8 cellular contexts compared by ENCODE assay signal in genomic region chr20:58308680-58309527, GRCh38. TPM values are rescaled to one million over a fixed set of nuclear protein-coding genes. Genes with fewer than 3 reads are reported as not detected.
DNase-seq lines count a peak whose midpoint lies in the region; ATAC-seq and TF ChIP-seq lines count a peak whose summit lies in the region.

No MANE protein-coding gene starts in this region.

- no peaks in the 10 kb centered on the region for H3K27me3 ChIP-seq in ovary

- 10 to 11% (median 11%) methylated on average over 24 to 41 of the region's 41 CpGs for WGBS in ovary, 3 donors

- TF ChIP-seq EP300 in ovary (IDR thresholded peaks at IDR 0.05): no peak

- H3K36me3 ChIP-seq in OCI-LY7 (ENCODE audit: insufficient read depth, low read length) (peaks cover 23% of the 10 kb centered on the region), ovary (no peaks in the 10 kb centered on the region)

- no peaks in the 10 kb centered on the region for H3K27me3 Mint-ChIP-seq in activated naive CD4-positive, alpha-beta T cell treated with anti-CD3 and anti-CD28 coated beads, Interleukin-2, amount 50 U/mL, for 24 hours

- ATAC-seq in HG02678 (IDR thresholded peaks at IDR 0.05; ENCODE audit: unreplicated experiment): peak; percentile 67

- peak overlapping the region; percentile 67 for H3K4me2 ChIP-seq in OCI-LY7 (ENCODE audit: low read length)

- no peak for TF ChIP-seq CTCF in OCI-LY7 (conservative IDR thresholded peaks at IDR 0.05; ENCODE audit: low read length)
- no peak for TF ChIP-seq CTCF in ovary (IDR thresholded peaks at IDR 0.05)

- H3K9me3 Mint-ChIP-seq in activated naive CD4-positive, alpha-beta T cell treated with anti-CD3 and anti-CD28 coated beads, Interleukin-2, amount 50 U/mL, for 24 hours: peaks cover 12% of the 10 kb centered on the region

- H3K9me3 ChIP-seq in OCI-LY7 (ENCODE audit: low read length) (no peaks in the 10 kb centered on the region), ovary (no peaks in the 10 kb centered on the region)

- no TSS peak for BruUV-seq in OCI-LY7 (replicated peaks; lab: Mats Ljungman, UMichigan)

- H4K20me1 ChIP-seq in OCI-LY7 (ENCODE audit: insufficient read depth, low read length): no peaks in the 10 kb centered on the region

- peaks cover 11% of the 10 kb centered on the region for H3K36me3 Mint-ChIP-seq in activated naive CD4-positive, alpha-beta T cell treated with anti-CD3 and anti-CD28 coated beads, Interleukin-2, amount 50 U/mL, for 24 hours

- H3K27ac ChIP-seq in OCI-LY7 (ENCODE audit: low read depth, low read length, poor library complexity, severe bottlenecking) (no peak overlapping the region), ovary (peak overlapping the region; percentile 3 to 8)

- peak overlapping the region; percentile 87 for H2AFZ ChIP-seq in OCI-LY7 (ENCODE audit: low read length)

- peaks cover 17% of the 10 kb centered on the region; the same call in 1 of the 2 replicates for H3K79me2 ChIP-seq in OCI-LY7 (ENCODE audit: insufficient read depth, low read depth, low read length)

- TF ChIP-seq POLR2A in ovary (IDR thresholded peaks at IDR 0.05): no peak

- CTCF ChIA-PET in OCI-LY7 (lab: Charles Lee; ENCODE audit: unreplicated experiment): no interaction called here

- peaks cover 71% of the 10 kb centered on the region for H3K4me1 Mint-ChIP-seq in activated naive CD4-positive, alpha-beta T cell treated with anti-CD3 and anti-CD28 coated beads, Interleukin-2, amount 50 U/mL, for 24 hours

- intact Hi-C loops in OCI-LY7 (cut with micrococcal nuclease; ENCODE audit: unreplicated experiment) (loop anchor here (10.0 kb wide), 1 partner anchor 136 kb away; no protein-coding TSS in a partner anchor), ovary (cut with DNase I) (no loop called here)

- H3K4me1 ChIP-seq in OCI-LY7 (ENCODE audit: insufficient read depth, low read length, poor library complexity, severe bottlenecking) (peaks cover 25% of the 10 kb centered on the region), ovary (ENCODE audit: insufficient read depth) (peaks cover 4% of the 10 kb centered on the region)

- H3K27ac Mint-ChIP-seq in activated naive CD4-positive, alpha-beta T cell treated with anti-CD3 and anti-CD28 coated beads, Interleukin-2, amount 50 U/mL, for 24 hours: peak overlapping the region; percentile 90

- H3K4me3 ChIP-seq in OCI-LY7 (ENCODE audit: low read depth, low read length, poor library complexity, severe bottlenecking): peak overlapping the region; percentile 94
- H3K4me3 ChIP-seq in ovary: peak overlapping the region; percentile 76

- no peaks in the 10 kb centered on the region for H3K9me2 ChIP-seq in OCI-LY7 (ENCODE audit: insufficient read depth, low read length)

- POLR2A ChIA-PET in OCI-LY7 (lab: Charles Lee): interaction anchor here (1.6 kb wide), 1 partner anchor 13 kb away, joined by 5 read pairs; no protein-coding TSS in a partner anchor

- H3K4me3 Mint-ChIP-seq in activated naive CD4-positive, alpha-beta T cell treated with anti-CD3 and anti-CD28 coated beads, Interleukin-2, amount 50 U/mL, for 24 hours: peak overlapping the region; percentile 70

- DNase-seq in NCI-H748 (lab: John Stamatoyannopoulos, UW; ENCODE audit: unreplicated experiment) (peak; percentile 18), NCI-H748 treated with DMSO at 0.1 percent for 48 hours (lab: John Stamatoyannopoulos, UW) (no peak), OCI-LY7 (ENCODE audit: low spot score) (peak; percentile 61), glomerular visceral epithelial cell (ENCODE audit: extremely low spot score) (peak; percentile 69), ovary (peak; percentile 65 to 83 (median 81)), NCI-H1092 treated with DMSO at 0.1 percent for 48 hours (lab: John Stamatoyannopoulos, UW) (no peak)

RNA-seq across cellular contexts. Expression of gene RAB22A, which starts 0.6 kb away (rescaled TPM):
- 6.8 and 7.0 TPM in 2 replicates for total RNA-seq in OCI-LY7 (2014; rRNA removed; shearing (Covaris generic))
- 13.4 and 14.1 TPM in 2 replicates for total RNA-seq in OCI-LY7 (2022)
- 10 to 100 TPM; 12.1 to 25.1 (median 21.4) TPM for total RNA-seq in ovary
- polyA plus RNA-seq in ovary: 10 to 100 TPM in 1 of 2 donors, 1 to 10 TPM in 1; 6.3 to 13.3 TPM

Comparison
In these comparisons a context has a peak if more than half of its experiments do, and no peak if none do; other contexts are left out.
1. DNase-seq: peak in NCI-H748 (single experiment), OCI-LY7 (single experiment), glomerular visceral epithelial cell (single experiment) and ovary (5 of 5); none in NCI-H748 treated with DMSO at 0.1 percent for 48 hours (single experiment) and NCI-H1092 treated with DMSO at 0.1 percent for 48 hours (single experiment).